Comparison of ENCODE assay signal across 1 cellular context in genomic region chr5:29949301-29949872, GRCh38.
TF ChIP-seq lines count a peak whose summit lies in the region.

No MANE protein-coding gene starts in this region.

TF ChIP-seq in H1, 55 proteins besides CTCF, POLR2A, EP300 and RAD21 (continued from another document):
- TF ChIP-seq CHD7 (IDR thresholded peaks at IDR 0.05; ENCODE audit: insufficient replicate concordance, low read length): no peak
